ENCODE assay signal across 21 cellular contexts in genomic region chr18:45625596-45625995, GRCh38. TPM values are rescaled to one million over a fixed set of nuclear protein-coding genes. Genes with fewer than 3 reads are reported as not detected.
DNase-seq lines count a peak whose midpoint lies in the region; ATAC-seq and TF ChIP-seq lines count a peak whose summit lies in the region.
"Had no signal": no experiment of that assay in that cellular context is flagged by ENCODE, and none has a peak within 500 bp of the region (broad histone marks: within the 10 kb centered on the region; RNA-seq: fewer than 3 reads in every experiment).

No MANE protein-coding gene starts in this region.

- WGBS in mammary epithelial cell (ENCODE audit: low coverage, missing lambda C conversion rate) = 94% methylated on average over 8 of the region's 8 CpGs
- whole genome bisulfite sequencing in esophagus muscularis mucosa = 98% methylated on average over 8 of the region's 8 CpGs

- intact Hi-C loops in mammary epithelial cell (cut with micrococcal nuclease) (no loop called here), MCF 10A (cut with micrococcal nuclease) (no loop called here), esophagus muscularis mucosa (cut with DNase I) (loop anchor here (10.0 kb wide), 1 partner anchor 381 kb away; no protein-coding TSS in a partner anchor)

- in situ Hi-C loops in mammary epithelial cell (cut with MboI; ENCODE audit: low sequenced_read_pairs in 2 of 2) = no loop called here

- TF ChIP-seq CTCF in mammary epithelial cell (conservative IDR thresholded peaks at IDR 0.05 in 1 of 2, IDR thresholded peaks at IDR 0.05 in 1 of 2; ENCODE audit: extremely low read depth in 1 of 2, insufficient read depth in 1 of 2, low read depth in 1 of 2, low read length in 2 of 2) (no peak), MCF 10A (IDR thresholded peaks at IDR 0.05; ENCODE audit: unreplicated experiment) (no peak), esophagus muscularis mucosa (IDR thresholded peaks at IDR 0.05) (no peak), osteocyte (IDR thresholded peaks at IDR 0.05) (no peak)

- no peak for ATAC-seq in HG03469 (IDR thresholded peaks at IDR 0.05; ENCODE audit: unreplicated experiment)
- ATAC-seq: HCT116 had no signal

- H3K4me2 ChIP-seq in mammary epithelial cell (ENCODE audit: insufficient read depth, low read depth, low read length) = peak overlapping the region; percentile 47
- H3K4me2 ChIP-seq: PC-9 had no signal

- BruUV-seq in mammary epithelial cell (replicated peaks; lab: Mats Ljungman, UMichigan) (no TSS peak), MCF 10A (replicated peaks; lab: Mats Ljungman, UMichigan) (no TSS peak)

- TF ChIP-seq POLR2A in esophagus muscularis mucosa (IDR thresholded peaks at IDR 0.05; ENCODE audit: low read depth) = no peak

- CTCF ChIA-PET in mammary epithelial cell (lab: Charles Lee; ENCODE audit: low non-redundant PET) (no interaction called here), MCF 10A (lab: Yijun Ruan, JAX) (interaction anchor here (0.6 to 2.3 kb wide), 5 partner anchors 14 to 125 kb away, joined by 3 to 7 read pairs (median 3); no protein-coding TSS in a partner anchor)

- H3K9me3 Mint-ChIP-seq in MCF 10A (ENCODE audit: unreplicated experiment) (no peaks in the 10 kb centered on the region), osteocyte (ENCODE audit: unreplicated experiment) (no peaks in the 10 kb centered on the region)
- H3K9me3 Mint-ChIP-seq: IgD-negative memory B cell had no signal

- no peak overlapping the region for H3K4me3 Mint-ChIP-seq in MCF 10A (ENCODE audit: unreplicated experiment)
- H3K4me3 Mint-ChIP-seq in osteocyte (ENCODE audit: unreplicated experiment) = no peak overlapping the region
- H3K4me3 Mint-ChIP-seq: CD14-positive monocyte, IgD-negative memory B cell had no signal

- no peak for DNase-seq in mammary epithelial cell
- DNase-seq in MCF 10A (ENCODE audit: unreplicated experiment) = no peak
- no peak for DNase-seq in esophagus muscularis mucosa (ENCODE audit: extremely low spot score)
- DNase-seq in osteocyte (ENCODE audit: extremely low spot score, unreplicated experiment) = no peak
- no peak for DNase-seq in activated naive CD4-positive, alpha-beta T cell treated with Interleukin-2 at 50 U/mL for 16 hours
- no peak for DNase-seq in GF-D8 (lab: John Stamatoyannopoulos, UW)
- DNase-seq in NCI-H345 (lab: John Stamatoyannopoulos, UW) = no peak
- DNase-seq: 8988T, DMS79, Karpas-422, MG63, NCI-H1092, NCI-H1436 treated with DMSO at 0.1 percent for 48 hours, NCI-H2029, NCI-H526, PC-9 had no signal

- H3K36me3 Mint-ChIP-seq in MCF 10A (ENCODE audit: insufficient read depth, unreplicated experiment) (no peaks in the 10 kb centered on the region), osteocyte (ENCODE audit: unreplicated experiment) (no peaks in the 10 kb centered on the region)
- H3K36me3 Mint-ChIP-seq: CD14-positive monocyte, IgD-negative memory B cell had no signal

- H3K27ac ChIP-seq in mammary epithelial cell (ENCODE audit: insufficient read depth, low read depth, low read length) (no peak overlapping the region), esophagus muscularis mucosa (replicated peaks in 1 of 4) (peak overlapping the region in 3 of 4 donors; percentile 29 to 55 (median 35))
- H3K27ac ChIP-seq: PC-9 had no signal

- H3K9ac ChIP-seq in mammary epithelial cell (ENCODE audit: insufficient read depth, low read length) = no peak overlapping the region

- H3K4me1 Mint-ChIP-seq in MCF 10A (ENCODE audit: insufficient read depth, unreplicated experiment) = peaks cover 6% of the 10 kb centered on the region
- H3K4me1 Mint-ChIP-seq in osteocyte (ENCODE audit: unreplicated experiment) = peaks cover 37% of the 10 kb centered on the region
- H3K4me1 Mint-ChIP-seq: IgD-negative memory B cell had no signal

- peaks cover 15% of the 10 kb centered on the region for H3K27me3 Mint-ChIP-seq in MCF 10A (ENCODE audit: insufficient read depth, unreplicated experiment)
- H3K27me3 Mint-ChIP-seq in osteocyte (ENCODE audit: unreplicated experiment) = peaks cover 22% of the 10 kb centered on the region

- no peak for TF ChIP-seq EP300 in esophagus muscularis mucosa (IDR thresholded peaks at IDR 0.05)

- peaks cover 25% of the 10 kb centered on the region for H3K4me1 ChIP-seq in mammary epithelial cell (ENCODE audit: insufficient read depth, low read length)
- H3K4me1 ChIP-seq in esophagus muscularis mucosa = peaks cover 3 to 32% (median 24%) of the 10 kb centered on the region in 4 donors

- no peak overlapping the region for H3K4me3 ChIP-seq in mammary epithelial cell (replicated peaks in 1 of 3; ENCODE audit: insufficient read depth in 1 of 3, low read depth in 2 of 3, low read length in 3 of 3)
- H3K4me3 ChIP-seq in esophagus muscularis mucosa = no peak overlapping the region
- H3K4me3 ChIP-seq: MG63, PC-9 had no signal

- POLR2A ChIA-PET in MCF 10A (lab: Yijun Ruan, JAX) = interaction anchor here (0.6 to 0.8 kb wide), 2 partner anchors 27 to 104 kb away, joined by 3 to 4 read pairs; no protein-coding TSS in a partner anchor

- dilution Hi-C loops in mammary epithelial cell (cut with HindIII; ENCODE audit: low sequenced_read_pairs) = no loop called here

- no peaks in the 10 kb centered on the region for H4K20me1 ChIP-seq in mammary epithelial cell (ENCODE audit: insufficient read depth, low read length)

- H3K79me2 ChIP-seq in mammary epithelial cell (ENCODE audit: insufficient read depth, low read length) = no peaks in the 10 kb centered on the region

- H3K36me3 ChIP-seq in mammary epithelial cell (ENCODE audit: insufficient read depth, low read length) (no peaks in the 10 kb centered on the region), esophagus muscularis mucosa (no peaks in the 10 kb centered on the region)
- H3K36me3 ChIP-seq: MG63 had no signal

- H3K9me3 ChIP-seq in mammary epithelial cell (replicated peaks; ENCODE audit: insufficient read depth, low read length) (no peaks in the 10 kb centered on the region), esophagus muscularis mucosa (no peaks in the 10 kb centered on the region)
- H3K9me3 ChIP-seq: MG63 had no signal

- H2AFZ ChIP-seq in mammary epithelial cell (ENCODE audit: low read depth, low read length) = no peak overlapping the region
- H2AFZ ChIP-seq: PC-9 had no signal

- H3K27ac Mint-ChIP-seq in MCF 10A (ENCODE audit: low read depth, unreplicated experiment) (no peak overlapping the region), osteocyte (ENCODE audit: unreplicated experiment) (peak overlapping the region; percentile 85)
- H3K27ac Mint-ChIP-seq: CD14-positive monocyte, IgD-negative memory B cell had no signal

- H3K27me3 ChIP-seq in mammary epithelial cell (ENCODE audit: insufficient read depth, low read length) (no peaks in the 10 kb centered on the region), esophagus muscularis mucosa (no peaks in the 10 kb centered on the region)
- H3K27me3 ChIP-seq: MG63 had no signal

RNA-seq across cellular contexts. Expression of gene SLC14A2, which starts 10.3 kb away (rescaled TPM):
- total RNA-seq in mammary epithelial cell (not detected), MCF 10A (2022) (not detected in 2 replicates), esophagus muscularis mucosa (under 1 TPM in 2 of 4 donors, not detected in 2; 0.17 to 0.42 TPM), osteocyte (not detected in 2 replicates)
- polyA plus RNA-seq in mammary epithelial cell = 0.02 TPM
- polyA minus RNA-seq in mammary epithelial cell = not detected
- total RNA-seq: PC-9 had no signal
- polyA plus RNA-seq: AG04450, CD14-positive monocyte, IgD-negative memory B cell had no signal
